Comparison of ENCODE assay signal across 8 cellular contexts in the genomic region with DNA sequence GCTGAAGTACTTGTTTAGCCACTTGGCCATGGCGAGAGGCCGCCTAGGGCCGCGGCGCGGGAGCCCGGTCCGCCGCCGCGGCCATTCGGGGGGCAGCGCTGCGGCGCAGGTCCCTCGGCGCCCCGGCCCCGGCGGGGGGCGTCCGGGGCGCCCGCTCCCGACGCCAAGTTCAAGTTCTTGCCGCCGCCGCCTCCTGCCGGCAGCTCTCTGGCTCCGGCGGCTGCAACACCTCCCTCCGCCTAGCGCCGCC. TPM values are rescaled to one million over a fixed set of nuclear protein-coding genes. Genes with fewer than 3 reads are reported as not detected.
DNase-seq lines count a peak whose midpoint lies in the region; ATAC-seq, FAIRE-seq and TF ChIP-seq lines count a peak whose summit lies in the region.

No MANE protein-coding gene starts in this region.

- peaks cover 34 to 42% of the 10 kb centered on the region in 2 donors for H3K4me1 ChIP-seq in mucosa of rectum (ENCODE audit: control insufficient read depth in 2 of 2, insufficient read depth in 2 of 2, low read length in 2 of 2)

- no peaks in the 10 kb centered on the region for H3K36me3 Mint-ChIP-seq in activated B cell treated with CpG ODN at 0.5 μM for 24 hours (ENCODE audit: low read depth)
- H3K36me3 Mint-ChIP-seq in endothelial cell (ENCODE audit: low read depth, unreplicated experiment) = no peaks in the 10 kb centered on the region

- H3K4me3 Mint-ChIP-seq in activated B cell treated with CpG ODN at 0.5 μM for 24 hours (peak overlapping the region; percentile 77), endothelial cell (ENCODE audit: unreplicated experiment) (peak overlapping the region; percentile 25)

- H3K27me3 ChIP-seq in mucosa of rectum (ENCODE audit: control insufficient read depth in 2 of 2, insufficient read depth in 2 of 2, low read length in 2 of 2) = no peaks in the 10 kb centered on the region

- H3K27ac ChIP-seq in mucosa of rectum (ENCODE audit: low read depth in 2 of 2, low read length in 2 of 2) = peak overlapping the region; percentile 88 to 89

- peak; percentile 32 for ATAC-seq in GM21360 (IDR thresholded peaks at IDR 0.05; ENCODE audit: unreplicated experiment)
- peak; percentile 21 for ATAC-seq in HG03571 (IDR thresholded peaks at IDR 0.05; ENCODE audit: unreplicated experiment)
- peak; percentile 43 for ATAC-seq in activated B cell treated with CpG ODN at 0.5 μM for 24 hours (ENCODE audit: low read depth)

- no peak for FAIRE-seq in urothelium cell line (lab: Jason Lieb, UNC)

- no peaks in the 10 kb centered on the region for H3K36me3 ChIP-seq in mucosa of rectum (ENCODE audit: control insufficient read depth in 2 of 2, insufficient read depth in 2 of 2, low read length in 2 of 2)

- H3K27ac Mint-ChIP-seq in activated B cell treated with CpG ODN at 0.5 μM for 24 hours (no peak overlapping the region), endothelial cell (ENCODE audit: unreplicated experiment) (no peak overlapping the region)

- intact Hi-C loops in activated B cell treated with CpG ODN at 0.5 μM for 24 hours (cut with micrococcal nuclease) = loop anchor here (1.0 to 10.0 kb wide), 3 partner anchors 114 to 486 kb away; a partner anchor contains a TSS

- peaks cover 14% of the 10 kb centered on the region for H3K4me1 Mint-ChIP-seq in activated B cell treated with CpG ODN at 0.5 μM for 24 hours
- peaks cover 43% of the 10 kb centered on the region for H3K4me1 Mint-ChIP-seq in endothelial cell (ENCODE audit: unreplicated experiment)

- H3K4me3 ChIP-seq in mucosa of rectum (ENCODE audit: low read length in 2 of 2) = peak overlapping the region; percentile 79 to 85

- TF ChIP-seq CTCF in activated B cell treated with CpG ODN at 0.5 μM for 24 hours (IDR thresholded peaks at IDR 0.05) (no peak), endothelial cell (IDR thresholded peaks at IDR 0.05; ENCODE audit: unreplicated experiment) (no peak)

- POLR2A ChIA-PET in activated B cell treated with CpG ODN at 0.5 μM for 24 hours (lab: Charles Lee) = interaction anchor here (1.3 kb wide), 1 partner anchor 324 kb away, joined by 3 read pairs; a partner anchor contains a TSS

- DNase-seq in D341Med (ENCODE audit: low spot score) = peak; percentile 78
- no peak for DNase-seq in activated B cell treated with CpG ODN at 0.5 μM for 24 hours
- DNase-seq in endothelial cell (ENCODE audit: low spot score) = no peak
- DNase-seq in urothelium cell line (ENCODE audit: low spot score) = peak; percentile 65
- DNase-seq in NCI-H510A (lab: John Stamatoyannopoulos, UW) = no peak

- CTCF ChIA-PET in activated B cell treated with CpG ODN at 0.5 μM for 24 hours (lab: Charles Lee) = interaction anchor here (0.6 to 1.0 kb wide), 3 partner anchors 155 to 321 kb away, joined by 3 to 9 read pairs (median 3); no protein-coding TSS in a partner anchor

- peak overlapping the region; percentile 63 to 85 for H3K9ac ChIP-seq in mucosa of rectum (ENCODE audit: low read depth in 1 of 2, low read length in 2 of 2)

- H3K27me3 Mint-ChIP-seq in activated B cell treated with CpG ODN at 0.5 μM for 24 hours (peaks cover 26% of the 10 kb centered on the region), endothelial cell (ENCODE audit: unreplicated experiment) (peaks cover 13% of the 10 kb centered on the region)

- no peaks in the 10 kb centered on the region for H3K9me3 Mint-ChIP-seq in activated B cell treated with CpG ODN at 0.5 μM for 24 hours
- no peaks in the 10 kb centered on the region for H3K9me3 Mint-ChIP-seq in endothelial cell (ENCODE audit: unreplicated experiment)

- no peaks in the 10 kb centered on the region for H3K9me3 ChIP-seq in mucosa of rectum (ENCODE audit: control insufficient read depth in 2 of 2, low read length in 2 of 2)

RNA-seq across cellular contexts. Expression of a gene that starts 0.5 kb away (rescaled TPM):
- total RNA-seq in activated B cell treated with CpG ODN at 0.5 μM for 24 hours = 0.44 and 0.81 TPM in 2 replicates
- total RNA-seq in endothelial cell (ENCODE audit: unreplicated experiment) = 18.5 TPM

Comparison
In these comparisons a context has a peak if more than half of its experiments do, and no peak if none do; other contexts are left out.
1. DNase-seq: peak in D341Med (single experiment) and urothelium cell line (single experiment); none in activated B cell treated with CpG ODN at 0.5 μM for 24 hours (single experiment), endothelial cell (single experiment) and NCI-H510A (single experiment).
2. RNA of a gene that starts 0.5 kb away (total RNA-seq): 18.5 TPM in endothelial cell (single experiment); 0.44 to 0.81 TPM in activated B cell treated with CpG ODN at 0.5 μM for 24 hours; every median in the first group is over 10 times any median in the second.
3. Peak in every context shown above with its lines, with median percentiles within 50 percentile points of each other: ATAC-seq.